2 cellular contexts compared by ENCODE assay signal in genomic region chr12:92362785-92363184, GRCh38.
TF ChIP-seq lines count a peak whose summit lies in the region.

No MANE protein-coding gene starts in this region.

TF ChIP-seq in H1, 55 proteins besides CTCF, POLR2A, EP300 and RAD21 (continued from another document):
- TF ChIP-seq USF2 (IDR thresholded peaks at IDR 0.05; ENCODE audit: low read length) (no peak), NANOG (IDR thresholded peaks at IDR 0.05; ENCODE audit: insufficient read depth, low read depth, low read length, poor library complexity, severe bottlenecking) (no peak), KDM4A (IDR thresholded peaks at IDR 0.05; ENCODE audit: low read depth, low read length, severe bottlenecking) (no peak), CHD7 (IDR thresholded peaks at IDR 0.05; ENCODE audit: insufficient replicate concordance, low read length) (no peak), SP4 (IDR thresholded peaks at IDR 0.05; ENCODE audit: low read length) (no peak), ZNF274 (IDR thresholded peaks at IDR 0.05; ENCODE audit: borderline replicate concordance, extremely low read depth, low read length) (no peak), GTF2F1 (IDR thresholded peaks at IDR 0.05; ENCODE audit: borderline replicate concordance, low read depth, low read length) (no peak)

TF ChIP-seq in GM23338, 12 proteins besides CTCF, POLR2A, EP300 and RAD21 (continued from another document):
- TF ChIP-seq, protein P1, sequence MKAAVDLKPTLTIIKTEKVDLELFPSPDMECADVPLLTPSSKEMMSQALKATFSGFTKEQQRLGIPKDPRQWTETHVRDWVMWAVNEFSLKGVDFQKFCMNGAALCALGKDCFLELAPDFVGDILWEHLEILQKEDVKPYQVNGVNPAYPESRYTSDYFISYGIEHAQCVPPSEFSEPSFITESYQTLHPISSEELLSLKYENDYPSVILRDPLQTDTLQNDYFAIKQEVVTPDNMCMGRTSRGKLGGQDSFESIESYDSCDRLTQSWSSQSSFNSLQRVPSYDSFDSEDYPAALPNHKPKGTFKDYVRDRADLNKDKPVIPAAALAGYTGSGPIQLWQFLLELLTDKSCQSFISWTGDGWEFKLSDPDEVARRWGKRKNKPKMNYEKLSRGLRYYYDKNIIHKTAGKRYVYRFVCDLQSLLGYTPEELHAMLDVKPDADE (IDR thresholded peaks at IDR 0.05): no peak
- TF ChIP-seq STAT1 (IDR thresholded peaks at IDR 0.05; ENCODE audit: unreplicated experiment) (no peak), EZH2 (IDR thresholded peaks at IDR 0.05; ENCODE audit: low read depth, unreplicated experiment) (no peak), CREB1 (CRISPR knock-in tag; IDR thresholded peaks at IDR 0.05; ENCODE audit: low read depth) (no peak), ZNF114 (CRISPR knock-in tag; IDR thresholded peaks at IDR 0.05) (no peak), ZNF331 (CRISPR knock-in tag; IDR thresholded peaks at IDR 0.05; ENCODE audit: low read depth) (no peak), ZNF462 (CRISPR knock-in tag; IDR thresholded peaks at IDR 0.05) (no peak), JUNB (IDR thresholded peaks at IDR 0.05; ENCODE audit: unreplicated experiment) (no peak), POLR2AphosphoS5 (IDR thresholded peaks at IDR 0.05; ENCODE audit: low read depth) (no peak), NANOG (IDR thresholded peaks at IDR 0.05; ENCODE audit: borderline replicate concordance) (no peak)
- TF ChIP-seq, protein P2, sequence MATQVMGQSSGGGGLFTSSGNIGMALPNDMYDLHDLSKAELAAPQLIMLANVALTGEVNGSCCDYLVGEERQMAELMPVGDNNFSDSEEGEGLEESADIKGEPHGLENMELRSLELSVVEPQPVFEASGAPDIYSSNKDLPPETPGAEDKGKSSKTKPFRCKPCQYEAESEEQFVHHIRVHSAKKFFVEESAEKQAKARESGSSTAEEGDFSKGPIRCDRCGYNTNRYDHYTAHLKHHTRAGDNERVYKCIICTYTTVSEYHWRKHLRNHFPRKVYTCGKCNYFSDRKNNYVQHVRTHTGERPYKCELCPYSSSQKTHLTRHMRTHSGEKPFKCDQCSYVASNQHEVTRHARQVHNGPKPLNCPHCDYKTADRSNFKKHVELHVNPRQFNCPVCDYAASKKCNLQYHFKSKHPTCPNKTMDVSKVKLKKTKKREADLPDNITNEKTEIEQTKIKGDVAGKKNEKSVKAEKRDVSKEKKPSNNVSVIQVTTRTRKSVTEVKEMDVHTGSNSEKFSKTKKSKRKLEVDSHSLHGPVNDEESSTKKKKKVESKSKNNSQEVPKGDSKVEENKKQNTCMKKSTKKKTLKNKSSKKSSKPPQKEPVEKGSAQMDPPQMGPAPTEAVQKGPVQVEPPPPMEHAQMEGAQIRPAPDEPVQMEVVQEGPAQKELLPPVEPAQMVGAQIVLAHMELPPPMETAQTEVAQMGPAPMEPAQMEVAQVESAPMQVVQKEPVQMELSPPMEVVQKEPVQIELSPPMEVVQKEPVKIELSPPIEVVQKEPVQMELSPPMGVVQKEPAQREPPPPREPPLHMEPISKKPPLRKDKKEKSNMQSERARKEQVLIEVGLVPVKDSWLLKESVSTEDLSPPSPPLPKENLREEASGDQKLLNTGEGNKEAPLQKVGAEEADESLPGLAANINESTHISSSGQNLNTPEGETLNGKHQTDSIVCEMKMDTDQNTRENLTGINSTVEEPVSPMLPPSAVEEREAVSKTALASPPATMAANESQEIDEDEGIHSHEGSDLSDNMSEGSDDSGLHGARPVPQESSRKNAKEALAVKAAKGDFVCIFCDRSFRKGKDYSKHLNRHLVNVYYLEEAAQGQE (IDR thresholded peaks at IDR 0.05; ENCODE audit: unreplicated experiment): no peak
